In genomic region chr5:132342291-132343180, GRCh38 we compare ENCODE assay signal across 28 cellular contexts. TPM values are rescaled to one million over a fixed set of nuclear protein-coding genes. Genes with fewer than 3 reads are reported as not detected.
A peak's percentile ranks its signal among the peaks of the same experiment; 100 is the strongest.
DNase-seq lines count a peak whose midpoint lies in the region; ATAC-seq, FAIRE-seq and TF ChIP-seq lines count a peak whose summit lies in the region.
"Had no signal": no experiment of that assay in that cellular context is flagged by ENCODE, and none has a peak within 500 bp of the region (broad histone marks: within the 10 kb centered on the region; RNA-seq: fewer than 3 reads in every experiment).

No MANE protein-coding gene starts in this region.

- H3K14ac ChIP-seq in H1 (ENCODE audit: insufficient read length) = no peak overlapping the region

- WGBS in H1 (ENCODE audit: extremely low coverage in 1 of 2, insufficient coverage in 1 of 2, insufficient read length in 1 of 2, insufficient replicate concordance in 2 of 2, low coverage in 1 of 2, low lambda C conversion rate in 2 of 2, missing lambda C conversion rate in 1 of 2), 2 experiments = 87% methylated on average over 5 of the region's 5 CpGs; no CpG with 5 or more reads in 1 of the 2 experiments
- 43 to 60% (median 44%) methylated on average over 5 of the region's 5 CpGs for WGBS in psoas muscle, 3 donors
- WGBS in ovary, 3 donors = 70 to 82% (median 72%) methylated on average over 5 of the region's 5 CpGs

- H3K4me2 ChIP-seq in OCI-LY7 (ENCODE audit: low read length) = no peak overlapping the region
- no peak overlapping the region for H3K4me2 ChIP-seq in H1 (ENCODE audit: insufficient read depth in 1 of 2, low read depth in 2 of 2, low read length in 2 of 2)

- H3K4me3 ChIP-seq in OCI-LY7 (ENCODE audit: low read depth, low read length, poor library complexity, severe bottlenecking) (no peak overlapping the region), H1 (ENCODE audit: extremely low read depth in 1 of 4, insufficient read depth in 2 of 4, low read depth in 3 of 4, low read length in 4 of 4) (no peak overlapping the region), psoas muscle (no peak overlapping the region), ovary (no peak overlapping the region)
- H3K4me3 ChIP-seq: GM23248, prostate gland, spleen, thyroid gland had no signal

- H2BK120ac ChIP-seq in H1 (replicated peaks; ENCODE audit: low read depth, low read length) = no peak overlapping the region

- no peak overlapping the region for H3K4ac ChIP-seq in H1 (replicated peaks; ENCODE audit: insufficient read length, low read depth, low read length)

- TF ChIP-seq RAD21 in H1 (IDR thresholded peaks at IDR 0.05 in 1 of 2, conservative IDR thresholded peaks at IDR 0.05 in 1 of 2; ENCODE audit: low read depth in 2 of 2, low read length in 2 of 2) = no peak

- H2BK12ac ChIP-seq in H1 (ENCODE audit: low read depth, low read length) = no peak overlapping the region

- no peak overlapping the region for H2BK15ac ChIP-seq in H1 (ENCODE audit: low read length)

- no peaks in the 10 kb centered on the region for H3K79me1 ChIP-seq in H1 (ENCODE audit: low read depth, low read length)

- TF ChIP-seq CTCF in OCI-LY7 (conservative IDR thresholded peaks at IDR 0.05; ENCODE audit: low read length) = peak; percentile 28; the same call in 1 of the 2 replicates
- no peak for TF ChIP-seq CTCF in H1 (IDR thresholded peaks at IDR 0.05; ENCODE audit: control extremely low read depth in 1 of 3, insufficient read depth in 1 of 3, low read depth in 1 of 3, low read length in 3 of 3)
- no peak for TF ChIP-seq CTCF in psoas muscle (IDR thresholded peaks at IDR 0.05)
- TF ChIP-seq CTCF in ovary (IDR thresholded peaks at IDR 0.05) = no peak

- no peak overlapping the region for H2AK5ac ChIP-seq in H1 (ENCODE audit: low read depth, low read length)

- no peak for TF ChIP-seq EP300 in H1 (IDR thresholded peaks at IDR 0.05; ENCODE audit: borderline replicate concordance in 1 of 2, low read depth in 2 of 2, low read length in 2 of 2)
- no peak for TF ChIP-seq EP300 in ovary (IDR thresholded peaks at IDR 0.05)

- no peaks in the 10 kb centered on the region for H3K27me3 ChIP-seq in H1 (replicated peaks in 1 of 4; ENCODE audit: control insufficient read depth in 3 of 4, extremely low read depth in 1 of 4, insufficient read depth in 3 of 4, low read length in 3 of 4)
- H3K27me3 ChIP-seq in psoas muscle (ENCODE audit: insufficient read depth in 3 of 3, low read length in 2 of 3) = no peaks in the 10 kb centered on the region
- H3K27me3 ChIP-seq in ovary = no peaks in the 10 kb centered on the region
- H3K27me3 ChIP-seq: spleen, thyroid gland had no signal

- H3K23me2 ChIP-seq in H1 (ENCODE audit: low read depth, low read length) = no peaks in the 10 kb centered on the region

- DNase-seq in DMS53 (lab: John Stamatoyannopoulos, UW) = peak; percentile 41
- DNase-seq in DMS53 treated with DMSO at 0.1 percent for 48 hours (lab: John Stamatoyannopoulos, UW; ENCODE audit: unreplicated experiment) = no peak
- no peak for DNase-seq in OCI-LY7 (ENCODE audit: low spot score)
- DNase-seq in H1 (ENCODE audit: low read depth in 1 of 2, low spot score in 2 of 2) = no peak
- no peak for DNase-seq in psoas muscle
- no peak for DNase-seq in activated naive CD4-positive, alpha-beta T cell treated with anti-CD3 and anti-CD28 coated beads, Interleukin-2, amount 50 U/mL, for 16 hours
- DNase-seq in ovary = no peak
- no peak for DNase-seq in DMS114 treated with DMSO at 0.1 percent for 48 hours (lab: John Stamatoyannopoulos, UW; ENCODE audit: unreplicated experiment)
- DNase-seq: activated B cell treated with CpG ODN at 0.5 μM for 24 hours; activated CD4-positive, alpha-beta T cell treated with anti-CD3 and anti-CD28 coated beads, Interleukin-2, amount 50 U/mL, for 48 hours; activated gamma-delta T cell; amygdala; CD8-positive, alpha-beta memory T cell; central memory CD4-positive, alpha-beta T cell; foreskin fibroblast; GM23248; hippocampal formation; mammary epithelial cell; NCI-H1436; NCI-H510A treated with DMSO at 0.1 percent for 48 hours; spleen; stimulated activated CD4-positive, alpha-beta T cell treated with anti-CD3 and anti-CD28 coated beads, Interleukin-4, amount 100 ng/mL, for 4 hours; thyroid gland had no signal

- CTCF ChIA-PET in OCI-LY7 (lab: Charles Lee; ENCODE audit: unreplicated experiment) = no interaction called here
- CTCF ChIA-PET in H1 (lab: Charles Lee; ENCODE audit: partially characterized antibody) = interaction anchor here (0.6 kb wide), 1 partner anchor 33 kb away, joined by 3 read pairs; no protein-coding TSS in a partner anchor

- TF ChIP-seq POLR2A in H1 (IDR thresholded peaks at IDR 0.05; ENCODE audit: control extremely low read depth in 1 of 2, low read depth in 2 of 2, low read length in 2 of 2) (no peak), ovary (IDR thresholded peaks at IDR 0.05) (no peak)

- H3K9me3 ChIP-seq in OCI-LY7 (ENCODE audit: low read length) (no peaks in the 10 kb centered on the region), H1 (ENCODE audit: insufficient read depth in 2 of 2, low read depth in 1 of 2, low read length in 1 of 2) (no peaks in the 10 kb centered on the region), psoas muscle (peaks cover 4% of the 10 kb centered on the region), ovary (no peaks in the 10 kb centered on the region)
- H3K9me3 ChIP-seq: prostate gland, spleen, thyroid gland had no signal

- no peaks in the 10 kb centered on the region for H4K20me1 ChIP-seq in OCI-LY7 (ENCODE audit: insufficient read depth, low read length)
- H4K20me1 ChIP-seq in H1 (replicated peaks in 1 of 2; ENCODE audit: control insufficient read depth in 1 of 2, insufficient read depth in 2 of 2, low read length in 2 of 2) = no peaks in the 10 kb centered on the region

- no peak overlapping the region for H4K8ac ChIP-seq in H1 (ENCODE audit: extremely low read depth, insufficient read depth, low read length)

- no peak overlapping the region for H3K18ac ChIP-seq in H1 (ENCODE audit: extremely low read depth, low read length)

- H3K79me2 ChIP-seq in OCI-LY7 (ENCODE audit: insufficient read depth, low read depth, low read length) (no peaks in the 10 kb centered on the region), H1 (ENCODE audit: control insufficient read depth in 1 of 2, insufficient read depth in 2 of 2, low read length in 2 of 2) (no peaks in the 10 kb centered on the region)

- peak; percentile 61 to 80 (median 70) for ATAC-seq in psoas muscle
- ATAC-seq: SK-N-SH treated with all-trans-retinoic acid at 6 μM for 48 hours had no signal

- BruUV-seq in OCI-LY7 (replicated peaks; lab: Mats Ljungman, UMichigan) = no TSS peak

- no peak overlapping the region for H3K56ac ChIP-seq in H1 (replicated peaks; ENCODE audit: insufficient read length, low read depth, low read length)

- no peak overlapping the region for H4K5ac ChIP-seq in H1 (ENCODE audit: insufficient read length, low read depth, low read length)

- H3K23ac ChIP-seq in H1 (ENCODE audit: insufficient read length) = no peak overlapping the region

- H4K91ac ChIP-seq in H1 (replicated peaks; ENCODE audit: insufficient read length, low read length) = no peak overlapping the region

- H2BK20ac ChIP-seq in H1 (ENCODE audit: low read length) = no peak overlapping the region

- no peak overlapping the region for H2BK5ac ChIP-seq in H1 (ENCODE audit: low read depth, low read length)

- intact Hi-C loops in OCI-LY7 (cut with micrococcal nuclease; ENCODE audit: unreplicated experiment) = no loop called here
- intact Hi-C loops in psoas muscle (cut with DNase I) = no loop called here
- intact Hi-C loops in ovary (cut with DNase I) = no loop called here

- H2AFZ ChIP-seq in OCI-LY7 (ENCODE audit: low read length) (no peak overlapping the region), H1 (ENCODE audit: low read length) (no peak overlapping the region)
- H2AFZ ChIP-seq: GM23248 had no signal

- no peak overlapping the region for H3K27ac ChIP-seq in OCI-LY7 (ENCODE audit: low read depth, low read length, poor library complexity, severe bottlenecking)
- no peak overlapping the region for H3K27ac ChIP-seq in H1 (ENCODE audit: low read depth, low read length)
- peak overlapping the region; percentile 53 for H3K27ac ChIP-seq in psoas muscle
- H3K27ac ChIP-seq in ovary = no peak overlapping the region
- H3K27ac ChIP-seq: 22Rv1, epithelial cell of prostate, GM23248, prostate gland, spleen, thyroid gland had no signal

- POLR2A ChIA-PET in OCI-LY7 (lab: Charles Lee) (no interaction called here), H1 (lab: Charles Lee; ENCODE audit: partially characterized antibody) (no interaction called here)

- H3K9ac ChIP-seq in H1 (replicated peaks in 1 of 4; ENCODE audit: extremely low read depth in 1 of 4, low read depth in 3 of 4, low read length in 3 of 4) = no peak overlapping the region
- H3K9ac ChIP-seq: GM23248 had no signal

- no peaks in the 10 kb centered on the region for H3K9me2 ChIP-seq in OCI-LY7 (ENCODE audit: insufficient read depth, low read length)

- no peaks in the 10 kb centered on the region for H3K4me1 ChIP-seq in OCI-LY7 (ENCODE audit: insufficient read depth, low read length, poor library complexity, severe bottlenecking)
- no peaks in the 10 kb centered on the region for H3K4me1 ChIP-seq in H1 (replicated peaks in 1 of 4; ENCODE audit: control insufficient read depth in 3 of 4, insufficient read depth in 4 of 4, low read length in 3 of 4)
- peaks cover 9% of the 10 kb centered on the region for H3K4me1 ChIP-seq in psoas muscle
- H3K4me1 ChIP-seq in ovary (ENCODE audit: insufficient read depth) = no peaks in the 10 kb centered on the region
- H3K4me1 ChIP-seq: prostate gland, spleen, thyroid gland had no signal

- H3K36me3 ChIP-seq in OCI-LY7 (ENCODE audit: insufficient read depth, low read length) (no peaks in the 10 kb centered on the region), H1 (ENCODE audit: control insufficient read depth in 2 of 4, insufficient read depth in 4 of 4, low read length in 3 of 4) (no peaks in the 10 kb centered on the region), psoas muscle (ENCODE audit: insufficient read depth in 1 of 2, low read depth in 1 of 2) (peaks cover 6 to 8% of the 10 kb centered on the region in 2 donors), ovary (no peaks in the 10 kb centered on the region)
- H3K36me3 ChIP-seq: prostate gland, thyroid gland had no signal

- FAIRE-seq in H1 (lab: Jason Lieb, UNC) = no peak
- FAIRE-seq: islet of Langerhans had no signal

RNA-seq across cellular contexts. Expression of gene SLC22A5, which starts 27.0 kb away (rescaled TPM):
- 0.88 TPM in 1 of 2 replicates, not detected in the other for total RNA-seq in OCI-LY7 (2014; rRNA removed; shearing (Covaris generic))
- total RNA-seq in OCI-LY7 (2022) (0.18 and 0.36 TPM in 2 replicates), psoas muscle (100 to 1,000 TPM in 1 of 4 donors, 10 to 100 TPM in 3; 26.6 to 145 (median 74.7) TPM), ovary (10 to 100 TPM in 6 of 7 donors, 1 to 10 TPM in 1; 8.7 to 37.5 (median 10.6) TPM)
- 2.7 and 4.0 TPM in 2 replicates for total RNA-seq in H1 (2021; fragmentation: NEBNext Ultra II Directional; extraction: Animal tissue kit (Norgen Biotek cat#: 25700))
- polyA plus RNA-seq in H1 (2011; rRNA removed) (7.3 and 9.0 TPM in 2 replicates), psoas muscle (10 to 100 TPM; 37.7 to 93.7 (median 60.6) TPM), ovary (10 to 100 TPM in 1 of 2 donors, 1 to 10 TPM in 1; 5.2 to 10.4 TPM)
- 4.8 TPM for polyA plus RNA-seq in H1 (2011; cell fraction: cytosol; rRNA removed)
- polyA plus RNA-seq in H1 (2011; cell fraction: nucleus; rRNA removed) = 21.0 TPM
- 3.4 to 4.8 TPM (median 3.8 TPM) in 4 replicates for polyA plus RNA-seq in H1 (2012, experiment 1 of 2)
- polyA plus RNA-seq in H1 (2012, experiment 2 of 2) = 0.71 TPM
- 3.8 TPM for polyA plus RNA-seq in H1 (2013, experiment 1 of 2)
- 3.6 TPM for polyA plus RNA-seq in H1 (2013, experiment 2 of 2)
- 11.7 and 21.8 TPM in 2 replicates for polyA minus RNA-seq in H1 (2011; rRNA and poly(A)+ RNA removed)
- 3.0 TPM for polyA minus RNA-seq in H1 (2011; cell fraction: cytosol; rRNA and poly(A)+ RNA removed)
- polyA minus RNA-seq in H1 (2011; cell fraction: nucleus; rRNA and poly(A)+ RNA removed) = 4.6 TPM

RNA-seq across cellular contexts. Expression of gene SLC22A4, which starts 48.3 kb away (rescaled TPM):
- total RNA-seq in OCI-LY7 (2014; rRNA removed; shearing (Covaris generic)) = not detected in 2 replicates
- total RNA-seq in OCI-LY7 (2022) (not detected in 2 replicates), psoas muscle (10 to 100 TPM in 1 of 4 donors, 1 to 10 TPM in 3; 1.9 to 14.0 (median 2.7) TPM), ovary (1 to 10 TPM in 6 of 7 donors, under 1 TPM in 1; 0.72 to 7.7 (median 3.0) TPM)
- 0.54 and 0.60 TPM in 2 replicates for total RNA-seq in H1 (2021; fragmentation: NEBNext Ultra II Directional; extraction: Animal tissue kit (Norgen Biotek cat#: 25700))
- polyA plus RNA-seq in H1 (2011; rRNA removed) (0.31 and 0.45 TPM in 2 replicates), psoas muscle (10 to 100 TPM in 1 of 3 donors, 1 to 10 TPM in 2; 1.1 to 17.5 (median 5.6) TPM), ovary (1 to 10 TPM; 1.1 to 1.7 TPM)
- 0.30 TPM for polyA plus RNA-seq in H1 (2011; cell fraction: cytosol; rRNA removed)
- polyA plus RNA-seq in H1 (2011; cell fraction: nucleus; rRNA removed) = 0.44 TPM
- 0.17 to 0.24 TPM (median 0.19 TPM) in 3 of 4 replicates, not detected in the other for polyA plus RNA-seq in H1 (2012, experiment 1 of 2)
- polyA plus RNA-seq in H1 (2012, experiment 2 of 2) = not detected
- 0.08 TPM for polyA plus RNA-seq in H1 (2013, experiment 1 of 2)
- 0.13 TPM for polyA plus RNA-seq in H1 (2013, experiment 2 of 2)
- polyA minus RNA-seq in H1 (2011; rRNA and poly(A)+ RNA removed) = 0.37 and 0.38 TPM in 2 replicates
- polyA minus RNA-seq in H1 (2011; cell fraction: cytosol; rRNA and poly(A)+ RNA removed) = 0.81 TPM
- 1.00 TPM for polyA minus RNA-seq in H1 (2011; cell fraction: nucleus; rRNA and poly(A)+ RNA removed)
- total RNA-seq: activated B cell treated with CpG ODN at 0.5 μM for 24 hours had no signal
